10 cellular contexts compared by ENCODE assay signal in the genomic region with DNA sequence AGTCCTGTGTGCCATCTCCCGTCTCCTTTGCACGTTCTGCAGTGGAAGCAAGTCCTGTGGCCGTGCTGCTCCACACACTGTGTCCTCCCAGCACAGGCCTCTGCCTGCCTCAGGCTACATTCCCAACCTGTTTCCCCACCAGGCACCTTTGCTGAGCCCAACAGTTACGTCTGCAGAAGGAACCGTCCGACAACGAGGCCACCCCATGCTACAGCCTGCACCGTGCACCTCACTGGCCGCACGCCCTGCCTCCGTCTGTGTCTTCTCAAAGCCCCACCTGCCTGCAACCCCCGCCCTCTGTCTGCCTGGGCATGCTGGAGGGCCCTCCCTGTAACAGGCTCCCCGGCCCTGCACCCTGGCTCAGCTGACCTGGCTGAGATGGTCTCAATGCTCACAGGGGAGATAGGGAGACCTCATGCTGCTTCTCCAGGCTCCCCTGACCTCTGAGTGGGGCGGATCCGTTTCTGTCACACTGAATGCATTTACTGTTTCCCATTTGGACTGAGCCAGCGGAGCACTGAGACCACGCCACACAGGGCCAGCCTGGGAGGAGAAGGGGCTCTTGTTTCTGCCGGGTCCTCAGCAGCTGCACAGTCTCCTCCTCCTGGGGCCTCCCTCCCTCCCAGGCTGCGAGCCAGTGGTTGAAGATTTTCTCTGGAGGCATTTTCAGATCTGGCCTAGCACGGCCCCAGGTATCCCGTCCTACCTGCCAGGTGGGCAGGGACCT.
DNase-seq lines count a peak whose midpoint lies in the region; ATAC-seq and TF ChIP-seq lines count a peak whose summit lies in the region.
"Had no signal": no experiment of that assay in that cellular context is flagged by ENCODE, and none has a peak within 500 bp of the region (broad histone marks: within the 10 kb centered on the region; RNA-seq: fewer than 3 reads in every experiment).

No MANE protein-coding gene starts in this region.

- no peak for ATAC-seq in HCT116
- ATAC-seq: activated T-helper 17 cell treated with anti-CD3 and anti-CD28 coated beads, Interleukin-2, amount 50 U/mL, for 72 hours; Panc1 had no signal

- no peaks in the 10 kb centered on the region for H3K79me2 ChIP-seq in HCT116 (ENCODE audit: insufficient read depth, low read length)

- no TSS peak for BruUV-seq in HCT116 (replicated peaks; lab: Mats Ljungman, UMichigan)

- no peak for TF ChIP-seq POLR2A in HCT116 (IDR thresholded peaks at IDR 0.05; ENCODE audit: borderline replicate concordance, extremely low read depth, insufficient read depth, insufficient read length)

- POLR2A ChIA-PET in HCT116 (lab: Charles Lee), result no interaction called here

- H3K4me3 ChIP-seq in HCT116 (replicated peaks in 1 of 2; ENCODE audit: low read depth in 1 of 2, low read length in 2 of 2), result no peak overlapping the region

- H3K36me3 ChIP-seq in HCT116 (ENCODE audit: control insufficient read depth in 1 of 2, insufficient read depth in 2 of 2, low read length in 2 of 2), result no peaks in the 10 kb centered on the region

- DNase-seq in HCT116 (ENCODE audit: low read depth, low spot score) (no peak), caudate nucleus (lab: John Stamatoyannopoulos, UW) (peak in 48 of 61 donors; percentile 32 to 80 (median 59)), medulla oblongata (ENCODE audit: extremely low spot score) (peak; percentile 67), substantia nigra (lab: John Stamatoyannopoulos, UW) (peak in 29 of 49 donors; percentile 18 to 75 (median 54)), A172 (ENCODE audit: low spot score) (no peak), SW 1271 (lab: John Stamatoyannopoulos, UW) (no peak), GM20000 (ENCODE audit: low spot score) (no peak)
- DNase-seq: DMS53 had no signal

- TF ChIP-seq RAD21 in HCT116 (IDR thresholded peaks at IDR 0.05; ENCODE audit: low read depth), result no peak

- intact Hi-C loops in HCT116 (cut with micrococcal nuclease), result loop anchor here (5.0 kb wide), 1 partner anchor 188 kb away; the partner anchor contains the start of gene GPC1

- peaks cover 28 to 58% of the 10 kb centered on the region in 2 experiments for H3K4me1 ChIP-seq in HCT116 (ENCODE audit: control insufficient read depth in 1 of 2, insufficient read depth in 2 of 2, low read length in 2 of 2)

- H3K9me3 ChIP-seq in HCT116 (ENCODE audit: control insufficient read depth in 1 of 2, insufficient read depth in 1 of 2, low read depth in 1 of 2, low read length in 2 of 2), result no peaks in the 10 kb centered on the region

- RAD21 ChIA-PET in HCT116 (lab: Charles Lee; ENCODE audit: low non-redundant PET in 1 of 2, low total read pairs in 2 of 2, uncharacterized antibody in 2 of 2, unreplicated experiment in 2 of 2), result no interaction called here

- no peaks in the 10 kb centered on the region for H4K20me1 ChIP-seq in HCT116 (ENCODE audit: insufficient read depth)

- H2AFZ ChIP-seq in HCT116 (ENCODE audit: low read depth, low read length, poor library complexity, severe bottlenecking), result no peak overlapping the region

- TF ChIP-seq CTCF in HCT116 (IDR thresholded peaks at IDR 0.05 in 2 of 3, conservative IDR thresholded peaks at IDR 0.05 in 1 of 3; ENCODE audit: borderline replicate concordance in 1 of 3, insufficient read depth in 1 of 3, low read depth in 2 of 3, low read length in 2 of 3), result no peak
- TF ChIP-seq CTCF in GM20000 (IDR thresholded peaks at IDR 0.05; ENCODE audit: extremely low read depth, missing control alignments), result no peak

- peak overlapping the region; percentile 8; the same call in 1 of the 2 replicates for H3K27ac ChIP-seq in HCT116 (ENCODE audit: low read depth, low read length)
- H3K27ac ChIP-seq in caudate nucleus (ENCODE audit: low read depth, low read length), result peak overlapping the region; percentile 93
- H3K27ac ChIP-seq in substantia nigra (ENCODE audit: low read depth, low read length, poor library complexity, severe bottlenecking), result peak overlapping the region; percentile 97

- H3K27me3 ChIP-seq in HCT116 (ENCODE audit: insufficient read depth, low read length), result no peaks in the 10 kb centered on the region

- CTCF ChIA-PET in HCT116 (lab: Charles Lee), result no interaction called here

- H3K9ac ChIP-seq in HCT116 (ENCODE audit: low read length), result 0 out of 2 replicates have a peak overlapping the region, but pooled peaks have one; percentile 77

- no peaks in the 10 kb centered on the region for H3K9me2 ChIP-seq in HCT116 (ENCODE audit: insufficient read depth)

- peak overlapping the region; percentile 98 for H3K4me2 ChIP-seq in HCT116 (ENCODE audit: low read length)

TF ChIP-seq in HCT116, 20 proteins besides CTCF, POLR2A, EP300 and RAD21:
- TF ChIP-seq YY1 (IDR thresholded peaks at IDR 0.05; ENCODE audit: extremely low read depth, insufficient replicate concordance, low read depth, low read length) (no peak), SRF (IDR thresholded peaks at IDR 0.05; ENCODE audit: low read depth) (no peak), SIN3A (IDR thresholded peaks at IDR 0.05; ENCODE audit: low read depth) (no peak), EZH2phosphoT487 (IDR thresholded peaks at IDR 0.05; ENCODE audit: borderline replicate concordance) (no peak), ZBTB33 (IDR thresholded peaks at IDR 0.05; ENCODE audit: extremely low read depth, insufficient replicate concordance, low read length) (no peak), EGR1 (IDR thresholded peaks at IDR 0.05; ENCODE audit: low read depth) (no peak), EZH2 (IDR thresholded peaks at IDR 0.05) (no peak), ZFX (IDR thresholded peaks at IDR 0.05) (no peak), MAX (IDR thresholded peaks at IDR 0.05) (no peak), ATF3 (IDR thresholded peaks at IDR 0.05) (no peak), REST (IDR thresholded peaks at IDR 0.05; ENCODE audit: low read depth) (no peak), TCF7L2 (IDR thresholded peaks at IDR 0.05; ENCODE audit: borderline replicate concordance, extremely low read depth, insufficient read depth, insufficient read length) (no peak), JUND (IDR thresholded peaks at IDR 0.05) (no peak), ELF1 (IDR thresholded peaks at IDR 0.05; ENCODE audit: borderline replicate concordance, low read depth) (no peak), SP1 (IDR thresholded peaks at IDR 0.05; ENCODE audit: low read depth) (no peak)
TF ChIP-seq in HCT116: peak in this region for 0.

Comparison
In these comparisons a context has a peak if more than half of its experiments do, and no peak if none do; other contexts are left out.
1. DNase-seq: peak in caudate nucleus (48 of 61), medulla oblongata (single experiment) and substantia nigra (29 of 49); none in HCT116 (single experiment), A172 (single experiment), SW 1271 (0 of 2) and GM20000 (single experiment).
2. H3K27ac ChIP-seq: peak in every context shown above with its lines; median percentile 97 in substantia nigra; 93 in caudate nucleus; 8 in HCT116.